In genomic region chr7:28036748-28037147, GRCh38 we compare ENCODE assay signal across 9 cellular contexts.
DNase-seq lines count a peak whose midpoint lies in the region; ATAC-seq lines count a peak whose summit lies in the region.
"Had no signal": no experiment of that assay in that cellular context is flagged by ENCODE, and none has a peak within 500 bp of the region (broad histone marks: within the 10 kb centered on the region; RNA-seq: fewer than 3 reads in every experiment).

No MANE protein-coding gene starts in this region.

- no peaks in the 10 kb centered on the region for H3K36me3 Mint-ChIP-seq in central memory CD8-positive, alpha-beta T cell (ENCODE audit: insufficient read depth)

- ATAC-seq in GM21423 (IDR thresholded peaks at IDR 0.05; ENCODE audit: unreplicated experiment) (peak; percentile 9), HG03280 (IDR thresholded peaks at IDR 0.05; ENCODE audit: unreplicated experiment) (peak; percentile 3), HG03565 (IDR thresholded peaks at IDR 0.05; ENCODE audit: unreplicated experiment) (no peak), HG03108 (IDR thresholded peaks at IDR 0.05; ENCODE audit: unreplicated experiment) (no peak)
- no peak for ATAC-seq in central memory CD8-positive, alpha-beta T cell (replicated peaks; ENCODE audit: extremely low read depth, poor library complexity, severe bottlenecking)

- H3K27ac Mint-ChIP-seq in central memory CD8-positive, alpha-beta T cell (ENCODE audit: low read depth) = peak overlapping the region; percentile 59

- H3K9me3 ChIP-seq in skeletal muscle tissue (ENCODE audit: control insufficient read depth in 3 of 3, low read length in 3 of 3) = no peaks in the 10 kb centered on the region

- H3K9ac ChIP-seq in skeletal muscle tissue (ENCODE audit: low read depth in 1 of 3, low read length in 3 of 3) = no peak overlapping the region

- no peaks in the 10 kb centered on the region for H3K27me3 ChIP-seq in skeletal muscle tissue (ENCODE audit: control insufficient read depth in 3 of 3, insufficient read depth in 3 of 3, low read length in 3 of 3)

- H3K4me3 Mint-ChIP-seq in central memory CD8-positive, alpha-beta T cell = no peak overlapping the region

- no peaks in the 10 kb centered on the region for H3K36me3 ChIP-seq in skeletal muscle tissue (ENCODE audit: control insufficient read depth in 3 of 3, insufficient read depth in 3 of 3, low read length in 3 of 3)

- H3K9me3 Mint-ChIP-seq in central memory CD8-positive, alpha-beta T cell = no peaks in the 10 kb centered on the region

- H3K4me1 Mint-ChIP-seq in central memory CD8-positive, alpha-beta T cell = peaks cover 37% of the 10 kb centered on the region

- H3K4me1 ChIP-seq in skeletal muscle tissue (ENCODE audit: control insufficient read depth in 3 of 3, insufficient read depth in 3 of 3, low read length in 3 of 3) = peaks cover 7 to 13% (median 9%) of the 10 kb centered on the region in 3 donors

- no peak for DNase-seq in central memory CD8-positive, alpha-beta T cell (ENCODE audit: low spot score in 2 of 2)
- DNase-seq in cerebellum (ENCODE audit: low spot score) = no peak
- DNase-seq in retina = no peak
- DNase-seq: stimulated activated CD4-positive, alpha-beta T cell treated with anti-CD3 and anti-CD28 coated beads, Interleukin-12 subunit alpha, Interleukin-12 subunit beta, amount 100 ng/mL, for 4 hours had no signal

- H3K4me3 ChIP-seq in skeletal muscle tissue (ENCODE audit: low read length in 3 of 3) = no peak overlapping the region

- H3K27ac ChIP-seq in skeletal muscle tissue (ENCODE audit: low read depth, low read length) = peak overlapping the region; percentile 27

- no peaks in the 10 kb centered on the region for H3K27me3 Mint-ChIP-seq in central memory CD8-positive, alpha-beta T cell

Comparison
In these comparisons a context has a peak if more than half of its experiments do, and no peak if none do; other contexts are left out.
1. ATAC-seq: peak in GM21423 (single experiment) and HG03280 (single experiment); none in central memory CD8-positive, alpha-beta T cell (single experiment), HG03565 (single experiment) and HG03108 (single experiment).